10 cellular contexts compared by ENCODE assay signal in genomic region chr19:1445932-1446712, GRCh38. TPM values are rescaled to one million over a fixed set of nuclear protein-coding genes. Genes with fewer than 3 reads are reported as not detected.
DNase-seq lines count a peak whose midpoint lies in the region; ATAC-seq, FAIRE-seq and TF ChIP-seq lines count a peak whose summit lies in the region.
"Had no signal": no experiment of that assay in that cellular context is flagged by ENCODE, and none has a peak within 500 bp of the region (broad histone marks: within the 10 kb centered on the region; RNA-seq: fewer than 3 reads in every experiment).

No MANE protein-coding gene starts in this region.

- no peak overlapping the region for H2AFZ ChIP-seq in HepG2 (ENCODE audit: low read length)

- CTCF ChIA-PET in HepG2 (lab: Yijun Ruan, JAX; ENCODE audit: low intra/inter-chr PET ratio, low total read pairs): no interaction called here
- CTCF ChIA-PET in CD4-positive, alpha-beta memory T cell (lab: Charles Lee; ENCODE audit: partially characterized antibody): interaction anchor here (1.0 to 1.9 kb wide), 5 partner anchors 9 to 62 kb away, joined by 3 to 9 read pairs (median 4); no protein-coding TSS in a partner anchor

- H3K4me2 ChIP-seq in HepG2 (ENCODE audit: low read depth, low read length): peak overlapping the region; percentile 56

- H3K27me3 Mint-ChIP-seq in CD4-positive, alpha-beta memory T cell: peaks cover 24 to 28% of the 10 kb centered on the region in 2 donors

- H3K4me1 ChIP-seq in HepG2 (ENCODE audit: insufficient read depth, low read length): peaks cover 22% of the 10 kb centered on the region
- peaks cover 36% of the 10 kb centered on the region for H3K4me1 ChIP-seq in CD4-positive, alpha-beta memory T cell (ENCODE audit: insufficient read depth, low read length)

- H3K9me3 ChIP-seq in MG63 (no peaks in the 10 kb centered on the region), HepG2 (ENCODE audit: low read length) (no peaks in the 10 kb centered on the region)
- H3K9me3 ChIP-seq in CD4-positive, alpha-beta memory T cell (ENCODE audit: control insufficient read depth in 1 of 2, low read length in 2 of 2): no peaks in the 10 kb centered on the region

- no peak for TF ChIP-seq RAD21 in HepG2 (CRISPR knock-in tag; IDR thresholded peaks at IDR 0.05)

- in situ Hi-C loops in HepG2 (cut with HindIII; ENCODE audit: extremely low pct_ligation_motif_present, low pct_unique_long_range_greater_than_20kb): no loop called here

- peaks cover 2% of the 10 kb centered on the region for H3K79me2 ChIP-seq in HepG2 (ENCODE audit: insufficient read depth, low read length)

- no peak for TF ChIP-seq CTCF in AG09309 (IDR thresholded peaks at IDR 0.05; ENCODE audit: control insufficient read depth, insufficient read depth, low read depth, low read length, missing control alignments)
- TF ChIP-seq CTCF in HepG2 (CRISPR knock-in tag; IDR thresholded peaks at IDR 0.05): no peak

- H3K36me3 ChIP-seq in MG63 (peaks cover 17% of the 10 kb centered on the region), HepG2 (replicated peaks in 1 of 2; ENCODE audit: control insufficient read depth in 1 of 2, insufficient read depth in 2 of 2, low read length in 2 of 2) (peaks cover 2 to 14% of the 10 kb centered on the region in 2 experiments; a peak in 4 of 5 replicates)
- peaks cover 12% of the 10 kb centered on the region for H3K36me3 ChIP-seq in CD4-positive, alpha-beta memory T cell (ENCODE audit: insufficient read depth, low read length)

- no peak for DNase-seq in AG09309 (ENCODE audit: low read depth)
- DNase-seq in MG63: peak; percentile 31
- peak in 48 of 58 donors; percentile 17 to 77 (median 49) for DNase-seq in anterior cingulate cortex (lab: John Stamatoyannopoulos, UW)
- DNase-seq in HepG2 (ENCODE audit: low spot score): no peak
- DNase-seq in CD4-positive, alpha-beta memory T cell: no peak
- DNase-seq in activated CD4-positive, alpha-beta T cell treated with anti-CD3 and anti-CD28 coated beads for 48 hours: no peak

- no peak overlapping the region for H3K27ac Mint-ChIP-seq in CD4-positive, alpha-beta memory T cell

- FAIRE-seq in HepG2 (lab: Jason Lieb, UNC): no peak
- FAIRE-seq: bronchial epithelial cell had no signal

- peaks cover 0 to 4% (median 0%) of the 10 kb centered on the region in 8 donors for H3K9me3 Mint-ChIP-seq in CD4-positive, alpha-beta memory T cell

- H4K20me1 ChIP-seq in HepG2 (ENCODE audit: insufficient read depth, low read length): peaks cover 26% of the 10 kb centered on the region; the same call in 1 of the 2 replicates

- peaks cover 9 to 45% (median 17%) of the 10 kb centered on the region in 4 donors for H3K4me1 Mint-ChIP-seq in CD4-positive, alpha-beta memory T cell

- no peak overlapping the region for H3K4me3 Mint-ChIP-seq in CD4-positive, alpha-beta memory T cell

- H3K4me3 ChIP-seq in AG09309 (ENCODE audit: control insufficient read depth, low read depth, low read length) (peak overlapping the region; percentile 26), MG63 (peak overlapping the region; percentile 10; the same call in 1 of the 2 replicates), HepG2 (replicated peaks in 1 of 3; ENCODE audit: insufficient read depth in 1 of 3, low read depth in 2 of 3, low read length in 3 of 3) (peak overlapping the region; percentile 12 to 78 (median 64); a peak in 3 of 6 replicates)
- no peak overlapping the region for H3K4me3 ChIP-seq in CD4-positive, alpha-beta memory T cell (ENCODE audit: low read length in 2 of 2)

- BruUV-seq in HepG2 (replicated peaks; lab: Mats Ljungman, UMichigan): no TSS peak

- no peak overlapping the region for H3K27ac ChIP-seq in HepG2 (ENCODE audit: extremely low read length, insufficient read depth, low read length)
- no peak overlapping the region for H3K27ac ChIP-seq in CD4-positive, alpha-beta memory T cell (ENCODE audit: low read depth, low read length)
- H3K27ac ChIP-seq: KMS-11 had no signal

- H3K27me3 ChIP-seq in MG63: no peaks in the 10 kb centered on the region
- peaks cover 9 to 46% of the 10 kb centered on the region in 2 experiments for H3K27me3 ChIP-seq in HepG2 (ENCODE audit: control insufficient read depth in 1 of 2, insufficient read depth in 2 of 2, low read length in 2 of 2)
- H3K27me3 ChIP-seq in CD4-positive, alpha-beta memory T cell (ENCODE audit: insufficient read depth, low read length): peaks cover 35% of the 10 kb centered on the region

- peaks cover 12 to 16% of the 10 kb centered on the region in 2 donors for H3K36me3 Mint-ChIP-seq in CD4-positive, alpha-beta memory T cell

- POLR2A ChIA-PET in HepG2 (lab: Yijun Ruan, JAX): interaction anchor here (0.6 to 1.7 kb wide), 3 partner anchors 21 to 145 kb away, joined by 3 read pairs; no protein-coding TSS in a partner anchor
- POLR2A ChIA-PET in CD4-positive, alpha-beta memory T cell (lab: Charles Lee; ENCODE audit: partially characterized antibody): interaction anchor here (0.9 to 3.8 kb wide), 5 partner anchors 9 to 26 kb away, joined by 4 to 20 read pairs (median 5); no protein-coding TSS in a partner anchor

- no peak for TF ChIP-seq EP300 in HepG2 (IDR thresholded peaks at IDR 0.05; ENCODE audit: low read depth in 2 of 2, low read length in 2 of 2)
- TF ChIP-seq EP300 in HepG2 (CRISPR knock-in tag; IDR thresholded peaks at IDR 0.05; ENCODE audit: borderline replicate concordance): no peak

- TF ChIP-seq POLR2A in HepG2 (IDR thresholded peaks at IDR 0.05; ENCODE audit: insufficient read depth in 1 of 2, low read depth in 2 of 2, low read length in 2 of 2): no peak

- ATAC-seq in HepG2 (peak; percentile 30), GM18498 (IDR thresholded peaks at IDR 0.05; ENCODE audit: unreplicated experiment) (no peak), HG03565 (IDR thresholded peaks at IDR 0.05; ENCODE audit: unreplicated experiment) (no peak)

- intact Hi-C loops in HepG2 (cut with micrococcal nuclease; ENCODE audit: unreplicated experiment): no loop called here
- intact Hi-C loops in CD4-positive, alpha-beta memory T cell (cut with micrococcal nuclease): loop anchor here (1.0 to 2.0 kb wide), 3 partner anchors 25 to 67 kb away; partner anchors contain the start of genes ADAMTSL5 and PCSK4

- H3K9ac ChIP-seq in HepG2 (ENCODE audit: insufficient read depth, low read depth, low read length): no peak overlapping the region
- H3K9ac ChIP-seq: KMS-11 had no signal

- no CpG with 5 or more reads among the region's 99 CpGs for WGBS in HepG2 (ENCODE audit: low lambda C conversion rate)

RNA-seq across cellular contexts. Expression of gene APC2, which starts 3.8 kb away (rescaled TPM):
- 0.59 and 2.0 TPM in 2 replicates for total RNA-seq in MG63 (2014; rRNA removed; shearing (Covaris generic); ENCODE audit: low replicate concordance)
- 0.22 TPM in 1 of 2 replicates, not detected in the other for total RNA-seq in HepG2 (2016; rRNA removed; fragmentation: Illumina TruSeq; extraction: Trizol)
- total RNA-seq in HepG2 (2016; cell fraction: cytosol; rRNA removed; fragmentation: Illumina TruSeq; extraction: Trizol; ENCODE audit: low read depth): under 0.01 TPM in 1 of 2 replicates, not detected in the other
- total RNA-seq in HepG2 (2016; cell fraction: insoluble cytoplasmic fraction; rRNA removed; fragmentation: Illumina TruSeq; extraction: Trizol): 0.02 and 0.27 TPM in 2 replicates
- 0.24 TPM in 1 of 2 replicates, not detected in the other for total RNA-seq in HepG2 (2016; cell fraction: membrane; rRNA removed; fragmentation: Illumina TruSeq; extraction: Trizol)
- total RNA-seq in HepG2 (2016; cell fraction: nucleus; rRNA removed; fragmentation: Illumina TruSeq; extraction: Trizol): 0.25 and 0.28 TPM in 2 replicates
- polyA plus RNA-seq in HepG2 (2011; rRNA removed): 0.08 and 0.16 TPM in 2 replicates
- 0.04 and 0.07 TPM in 2 replicates for polyA plus RNA-seq in HepG2 (2011; cell fraction: cytosol; rRNA removed)
- 0.37 and 0.61 TPM in 2 replicates for polyA plus RNA-seq in HepG2 (2011; cell fraction: nucleus; rRNA removed)
- polyA plus RNA-seq in HepG2 (2012): 0.11 and 0.28 TPM in 2 replicates
- not detected in 2 replicates for polyA plus RNA-seq in HepG2 (2016; cell fraction: cytosol; fragmentation: Illumina TruSeq; extraction: Trizol; ENCODE audit: low read depth)
- polyA plus RNA-seq in HepG2 (2016; cell fraction: insoluble cytoplasmic fraction; fragmentation: Illumina TruSeq; extraction: Trizol; ENCODE audit: low read depth): not detected in 2 replicates
- polyA plus RNA-seq in HepG2 (2016; cell fraction: membrane; fragmentation: Illumina TruSeq; extraction: Trizol; ENCODE audit: low read depth): not detected in 2 replicates
- polyA plus RNA-seq in HepG2 (2016; cell fraction: nucleus; fragmentation: Illumina TruSeq; extraction: Trizol; ENCODE audit: insufficient read depth, low read depth): 0.18 and 0.40 TPM in 2 replicates
- polyA minus RNA-seq in HepG2 (2011; rRNA and poly(A)+ RNA removed; ENCODE audit: low replicate concordance): 0.40 and 0.77 TPM in 2 replicates
- 0.35 and 0.49 TPM in 2 replicates for polyA minus RNA-seq in HepG2 (2011; cell fraction: cytosol; rRNA and poly(A)+ RNA removed)
- polyA minus RNA-seq in HepG2 (2011; cell fraction: nucleus; rRNA and poly(A)+ RNA removed): 0.52 and 0.75 TPM in 2 replicates
- not detected for total RNA-seq in CD4-positive, alpha-beta memory T cell
- polyA plus RNA-seq in CD4-positive, alpha-beta memory T cell: not detected

RNA-seq across cellular contexts. Expression of gene RPS15, which starts 7.9 kb away (rescaled TPM):
- total RNA-seq in MG63 (2014; rRNA removed; shearing (Covaris generic); ENCODE audit: low replicate concordance): 702 and 820 TPM in 2 replicates
- 695 and 780 TPM in 2 replicates for total RNA-seq in HepG2 (2016; rRNA removed; fragmentation: Illumina TruSeq; extraction: Trizol)
- 693 and 734 TPM in 2 replicates for total RNA-seq in HepG2 (2016; cell fraction: cytosol; rRNA removed; fragmentation: Illumina TruSeq; extraction: Trizol; ENCODE audit: low read depth)
- 654 and 886 TPM in 2 replicates for total RNA-seq in HepG2 (2016; cell fraction: insoluble cytoplasmic fraction; rRNA removed; fragmentation: Illumina TruSeq; extraction: Trizol)
- 967 and 1,125 TPM in 2 replicates for total RNA-seq in HepG2 (2016; cell fraction: membrane; rRNA removed; fragmentation: Illumina TruSeq; extraction: Trizol)
- 240 and 299 TPM in 2 replicates for total RNA-seq in HepG2 (2016; cell fraction: nucleus; rRNA removed; fragmentation: Illumina TruSeq; extraction: Trizol)
- 1,411 and 1,504 TPM in 2 replicates for polyA plus RNA-seq in HepG2 (2011; rRNA removed)
- polyA plus RNA-seq in HepG2 (2011; cell fraction: cytosol; rRNA removed): 2,214 and 3,196 TPM in 2 replicates
- polyA plus RNA-seq in HepG2 (2011; cell fraction: nucleus; rRNA removed): 923 and 1,023 TPM in 2 replicates
- 1,504 and 2,202 TPM in 2 replicates for polyA plus RNA-seq in HepG2 (2012)
- 1,868 and 2,054 TPM in 2 replicates for polyA plus RNA-seq in HepG2 (2016; cell fraction: cytosol; fragmentation: Illumina TruSeq; extraction: Trizol; ENCODE audit: low read depth)
- polyA plus RNA-seq in HepG2 (2016; cell fraction: insoluble cytoplasmic fraction; fragmentation: Illumina TruSeq; extraction: Trizol; ENCODE audit: low read depth): 1,628 and 1,692 TPM in 2 replicates
- 2,328 and 2,419 TPM in 2 replicates for polyA plus RNA-seq in HepG2 (2016; cell fraction: membrane; fragmentation: Illumina TruSeq; extraction: Trizol; ENCODE audit: low read depth)
- 895 and 898 TPM in 2 replicates for polyA plus RNA-seq in HepG2 (2016; cell fraction: nucleus; fragmentation: Illumina TruSeq; extraction: Trizol; ENCODE audit: insufficient read depth, low read depth)
- polyA minus RNA-seq in HepG2 (2011; rRNA and poly(A)+ RNA removed; ENCODE audit: low replicate concordance): 538 and 916 TPM in 2 replicates
- 647 and 682 TPM in 2 replicates for polyA minus RNA-seq in HepG2 (2011; cell fraction: cytosol; rRNA and poly(A)+ RNA removed)
- polyA minus RNA-seq in HepG2 (2011; cell fraction: nucleus; rRNA and poly(A)+ RNA removed): 109 and 140 TPM in 2 replicates
- total RNA-seq in CD4-positive, alpha-beta memory T cell: 1,000 to 10,000 TPM; 1,715 to 1,828 TPM
- 1,000 to 10,000 TPM; 2,575 to 2,757 TPM for polyA plus RNA-seq in CD4-positive, alpha-beta memory T cell

RNA-seq across cellular contexts. Expression of gene C19orf25, which starts 32.9 kb away (rescaled TPM):
- total RNA-seq in MG63 (2014; rRNA removed; shearing (Covaris generic); ENCODE audit: low replicate concordance): 25.6 and 51.6 TPM in 2 replicates
- total RNA-seq in HepG2 (2016; rRNA removed; fragmentation: Illumina TruSeq; extraction: Trizol): 32.3 and 32.4 TPM in 2 replicates
- 11.9 and 13.3 TPM in 2 replicates for total RNA-seq in HepG2 (2016; cell fraction: cytosol; rRNA removed; fragmentation: Illumina TruSeq; extraction: Trizol; ENCODE audit: low read depth)
- 34.4 and 35.4 TPM in 2 replicates for total RNA-seq in HepG2 (2016; cell fraction: insoluble cytoplasmic fraction; rRNA removed; fragmentation: Illumina TruSeq; extraction: Trizol)
- 33.2 and 36.2 TPM in 2 replicates for total RNA-seq in HepG2 (2016; cell fraction: membrane; rRNA removed; fragmentation: Illumina TruSeq; extraction: Trizol)
- total RNA-seq in HepG2 (2016; cell fraction: nucleus; rRNA removed; fragmentation: Illumina TruSeq; extraction: Trizol): 15.1 and 17.1 TPM in 2 replicates
- polyA plus RNA-seq in HepG2 (2011; rRNA removed): 14.2 and 19.5 TPM in 2 replicates
- polyA plus RNA-seq in HepG2 (2011; cell fraction: cytosol; rRNA removed): 18.3 and 24.5 TPM in 2 replicates
- 33.5 and 34.3 TPM in 2 replicates for polyA plus RNA-seq in HepG2 (2011; cell fraction: nucleus; rRNA removed)
- polyA plus RNA-seq in HepG2 (2012): 9.6 and 14.8 TPM in 2 replicates
- polyA plus RNA-seq in HepG2 (2016; cell fraction: cytosol; fragmentation: Illumina TruSeq; extraction: Trizol; ENCODE audit: low read depth): 11.7 and 15.7 TPM in 2 replicates
- polyA plus RNA-seq in HepG2 (2016; cell fraction: insoluble cytoplasmic fraction; fragmentation: Illumina TruSeq; extraction: Trizol; ENCODE audit: low read depth): 31.7 and 32.0 TPM in 2 replicates
- polyA plus RNA-seq in HepG2 (2016; cell fraction: membrane; fragmentation: Illumina TruSeq; extraction: Trizol; ENCODE audit: low read depth): 25.3 and 26.3 TPM in 2 replicates
- 30.3 and 33.5 TPM in 2 replicates for polyA plus RNA-seq in HepG2 (2016; cell fraction: nucleus; fragmentation: Illumina TruSeq; extraction: Trizol; ENCODE audit: insufficient read depth, low read depth)
- polyA minus RNA-seq in HepG2 (2011; rRNA and poly(A)+ RNA removed; ENCODE audit: low replicate concordance): 15.8 and 20.8 TPM in 2 replicates
- polyA minus RNA-seq in HepG2 (2011; cell fraction: cytosol; rRNA and poly(A)+ RNA removed): 8.7 and 9.4 TPM in 2 replicates
- polyA minus RNA-seq in HepG2 (2011; cell fraction: nucleus; rRNA and poly(A)+ RNA removed): 13.3 and 13.6 TPM in 2 replicates
- 10 to 100 TPM; 68.8 to 79.8 TPM for total RNA-seq in CD4-positive, alpha-beta memory T cell
- 10 to 100 TPM; 41.5 to 48.9 TPM for polyA plus RNA-seq in CD4-positive, alpha-beta memory T cell

RNA-seq across cellular contexts. Expression of gene DAZAP1, which starts 38.7 kb away (rescaled TPM):
- total RNA-seq in MG63 (2014; rRNA removed; shearing (Covaris generic); ENCODE audit: low replicate concordance): 107 and 149 TPM in 2 replicates
- total RNA-seq in HepG2 (2016; rRNA removed; fragmentation: Illumina TruSeq; extraction: Trizol): 50.5 and 79.2 TPM in 2 replicates
- 72.9 and 77.7 TPM in 2 replicates for total RNA-seq in HepG2 (2016; cell fraction: cytosol; rRNA removed; fragmentation: Illumina TruSeq; extraction: Trizol; ENCODE audit: low read depth)
- total RNA-seq in HepG2 (2016; cell fraction: insoluble cytoplasmic fraction; rRNA removed; fragmentation: Illumina TruSeq; extraction: Trizol): 43.4 and 84.1 TPM in 2 replicates
- 104 and 106 TPM in 2 replicates for total RNA-seq in HepG2 (2016; cell fraction: membrane; rRNA removed; fragmentation: Illumina TruSeq; extraction: Trizol)
- total RNA-seq in HepG2 (2016; cell fraction: nucleus; rRNA removed; fragmentation: Illumina TruSeq; extraction: Trizol): 38.3 and 43.3 TPM in 2 replicates
- 58.7 and 63.3 TPM in 2 replicates for polyA plus RNA-seq in HepG2 (2011; rRNA removed)
- 37.8 and 48.2 TPM in 2 replicates for polyA plus RNA-seq in HepG2 (2011; cell fraction: cytosol; rRNA removed)
- 99.5 and 105 TPM in 2 replicates for polyA plus RNA-seq in HepG2 (2011; cell fraction: nucleus; rRNA removed)
- 48.3 and 71.8 TPM in 2 replicates for polyA plus RNA-seq in HepG2 (2012)
- 108 and 114 TPM in 2 replicates for polyA plus RNA-seq in HepG2 (2016; cell fraction: cytosol; fragmentation: Illumina TruSeq; extraction: Trizol; ENCODE audit: low read depth)
- polyA plus RNA-seq in HepG2 (2016; cell fraction: insoluble cytoplasmic fraction; fragmentation: Illumina TruSeq; extraction: Trizol; ENCODE audit: low read depth): 86.3 and 104 TPM in 2 replicates
- polyA plus RNA-seq in HepG2 (2016; cell fraction: membrane; fragmentation: Illumina TruSeq; extraction: Trizol; ENCODE audit: low read depth): 117 and 124 TPM in 2 replicates
- polyA plus RNA-seq in HepG2 (2016; cell fraction: nucleus; fragmentation: Illumina TruSeq; extraction: Trizol; ENCODE audit: insufficient read depth, low read depth): 140 and 145 TPM in 2 replicates
- 26.8 and 58.6 TPM in 2 replicates for polyA minus RNA-seq in HepG2 (2011; rRNA and poly(A)+ RNA removed; ENCODE audit: low replicate concordance)
- 32.1 and 33.1 TPM in 2 replicates for polyA minus RNA-seq in HepG2 (2011; cell fraction: cytosol; rRNA and poly(A)+ RNA removed)
- polyA minus RNA-seq in HepG2 (2011; cell fraction: nucleus; rRNA and poly(A)+ RNA removed): 35.5 and 41.4 TPM in 2 replicates
- total RNA-seq in CD4-positive, alpha-beta memory T cell: 100 to 1,000 TPM; 143 to 152 TPM
- 1 to 10 TPM; 2.5 to 9.1 TPM for polyA plus RNA-seq in CD4-positive, alpha-beta memory T cell

RNA-seq across cellular contexts. Expression of gene PCSK4, which starts 44.0 kb away (rescaled TPM):
- total RNA-seq in MG63 (2014; rRNA removed; shearing (Covaris generic); ENCODE audit: low replicate concordance): 0.40 and 9.0 TPM in 2 replicates
- 0.52 and 2.0 TPM in 2 replicates for total RNA-seq in HepG2 (2016; rRNA removed; fragmentation: Illumina TruSeq; extraction: Trizol)
- 0.91 and 1.2 TPM in 2 replicates for total RNA-seq in HepG2 (2016; cell fraction: cytosol; rRNA removed; fragmentation: Illumina TruSeq; extraction: Trizol; ENCODE audit: low read depth)
- total RNA-seq in HepG2 (2016; cell fraction: insoluble cytoplasmic fraction; rRNA removed; fragmentation: Illumina TruSeq; extraction: Trizol): 1.1 and 1.5 TPM in 2 replicates
- total RNA-seq in HepG2 (2016; cell fraction: membrane; rRNA removed; fragmentation: Illumina TruSeq; extraction: Trizol): 1.5 and 2.0 TPM in 2 replicates
- 1.7 and 3.6 TPM in 2 replicates for total RNA-seq in HepG2 (2016; cell fraction: nucleus; rRNA removed; fragmentation: Illumina TruSeq; extraction: Trizol)
- 2.7 and 3.1 TPM in 2 replicates for polyA plus RNA-seq in HepG2 (2011; rRNA removed)
- 0.73 and 1.2 TPM in 2 replicates for polyA plus RNA-seq in HepG2 (2011; cell fraction: cytosol; rRNA removed)
- polyA plus RNA-seq in HepG2 (2011; cell fraction: nucleus; rRNA removed): 62.7 and 100 TPM in 2 replicates
- 2.9 and 3.0 TPM in 2 replicates for polyA plus RNA-seq in HepG2 (2012)
- polyA plus RNA-seq in HepG2 (2016; cell fraction: cytosol; fragmentation: Illumina TruSeq; extraction: Trizol; ENCODE audit: low read depth): 0.60 and 0.88 TPM in 2 replicates
- 0.61 and 1.1 TPM in 2 replicates for polyA plus RNA-seq in HepG2 (2016; cell fraction: insoluble cytoplasmic fraction; fragmentation: Illumina TruSeq; extraction: Trizol; ENCODE audit: low read depth)
- polyA plus RNA-seq in HepG2 (2016; cell fraction: membrane; fragmentation: Illumina TruSeq; extraction: Trizol; ENCODE audit: low read depth): 1.2 TPM in 2 replicates
- 11.8 and 12.9 TPM in 2 replicates for polyA plus RNA-seq in HepG2 (2016; cell fraction: nucleus; fragmentation: Illumina TruSeq; extraction: Trizol; ENCODE audit: insufficient read depth, low read depth)
- polyA minus RNA-seq in HepG2 (2011; rRNA and poly(A)+ RNA removed; ENCODE audit: low replicate concordance): 0.84 and 1.6 TPM in 2 replicates
- 0.88 and 1.6 TPM in 2 replicates for polyA minus RNA-seq in HepG2 (2011; cell fraction: cytosol; rRNA and poly(A)+ RNA removed)
- polyA minus RNA-seq in HepG2 (2011; cell fraction: nucleus; rRNA and poly(A)+ RNA removed): 1.7 and 4.6 TPM in 2 replicates
- total RNA-seq in CD4-positive, alpha-beta memory T cell: 1 to 10 TPM; 3.1 to 3.7 TPM
- polyA plus RNA-seq in CD4-positive, alpha-beta memory T cell: not detected

Comparison
In these comparisons a context has a peak if more than half of its experiments do, and no peak if none do; other contexts are left out.
1. DNase-seq: peak in MG63 (single experiment) and anterior cingulate cortex (48 of 58); none in AG09309 (single experiment), HepG2 (single experiment), CD4-positive, alpha-beta memory T cell (0 of 5) and activated CD4-positive, alpha-beta T cell treated with anti-CD3 and anti-CD28 coated beads for 48 hours (single experiment).
2. H3K4me3 ChIP-seq: peak in AG09309 (single experiment), MG63 (single experiment) and HepG2 (3 of 3); none in CD4-positive, alpha-beta memory T cell (0 of 2).